In genomic region chr6:130019796-130020105, GRCh38 we compare ENCODE assay signal across 1 cellular context.
TF ChIP-seq lines count a peak whose summit lies in the region.

No MANE protein-coding gene starts in this region.

TF ChIP-seq in HCT116, 20 proteins besides CTCF, POLR2A, EP300 and RAD21 (continued from another document):
- TF ChIP-seq ZBTB33 (IDR thresholded peaks at IDR 0.05; ENCODE audit: extremely low read depth, insufficient replicate concordance, low read length), result no peak
- TF ChIP-seq EZH2 (IDR thresholded peaks at IDR 0.05), result no peak
- TF ChIP-seq ELF1 (IDR thresholded peaks at IDR 0.05; ENCODE audit: borderline replicate concordance, low read depth), result no peak
- no peak for TF ChIP-seq CBX3 (IDR thresholded peaks at IDR 0.05; ENCODE audit: low read depth)
- no peak for TF ChIP-seq SIN3A (IDR thresholded peaks at IDR 0.05; ENCODE audit: low read depth)
- no peak for TF ChIP-seq ATF3 (IDR thresholded peaks at IDR 0.05)
- no peak for TF ChIP-seq ZNF274 (IDR thresholded peaks at IDR 0.05; ENCODE audit: low read depth, low read length)
- no peak for TF ChIP-seq TCF7L2 (IDR thresholded peaks at IDR 0.05; ENCODE audit: borderline replicate concordance, extremely low read depth, insufficient read depth, insufficient read length)
- TF ChIP-seq FOSL1 (IDR thresholded peaks at IDR 0.05; ENCODE audit: low read depth), result no peak
- TF ChIP-seq SP1 (IDR thresholded peaks at IDR 0.05; ENCODE audit: low read depth), result no peak
- TF ChIP-seq SRF (IDR thresholded peaks at IDR 0.05; ENCODE audit: low read depth), result no peak
